ENCODE assay signal across 21 cellular contexts in genomic region chr2:180184506-180184905, GRCh38.
DNase-seq lines count a peak whose midpoint lies in the region; ATAC-seq and TF ChIP-seq lines count a peak whose summit lies in the region.
"Had no signal": no experiment of that assay in that cellular context is flagged by ENCODE, and none has a peak within 500 bp of the region (broad histone marks: within the 10 kb centered on the region; RNA-seq: fewer than 3 reads in every experiment).

No MANE protein-coding gene starts in this region.

- peak; percentile 91 for ATAC-seq in RWPE2 (ENCODE audit: low read depth)
- peak; percentile 75 for ATAC-seq in esophagus mucosa
- ATAC-seq in HG03354 (IDR thresholded peaks at IDR 0.05; ENCODE audit: poor library complexity, severe bottlenecking, unreplicated experiment), result no peak
- ATAC-seq: activated CD8-positive, alpha-beta T cell treated with anti-CD3 and anti-CD28 coated beads for 36 hours had no signal

- H3K27me3 ChIP-seq in RWPE2 (ENCODE audit: insufficient read depth, poor library complexity, severe bottlenecking) (no peaks in the 10 kb centered on the region), adrenal gland (no peaks in the 10 kb centered on the region), osteoblast (ENCODE audit: insufficient read depth, low read length) (no peaks in the 10 kb centered on the region)
- H3K27me3 ChIP-seq: ascending aorta, colonic mucosa, neutrophil, testis had no signal

- H3K4me3 ChIP-seq in RWPE2 (ENCODE audit: severe bottlenecking), result no peak overlapping the region
- H3K4me3 ChIP-seq in adrenal gland, result no peak overlapping the region
- no peak overlapping the region for H3K4me3 ChIP-seq in osteoblast (ENCODE audit: insufficient read depth, low read length)
- H3K4me3 ChIP-seq: ascending aorta, colonic mucosa, testis had no signal

- no peak overlapping the region for H3K4me2 ChIP-seq in osteoblast (ENCODE audit: insufficient read depth, low read length)

- TF ChIP-seq CTCF in RWPE2 (IDR thresholded peaks at IDR 0.05; ENCODE audit: poor library complexity, severe bottlenecking) (no peak), adrenal gland (IDR thresholded peaks at IDR 0.05) (no peak), osteoblast (IDR thresholded peaks at IDR 0.05; ENCODE audit: extremely low read depth, low read depth, low read length) (no peak)

- TF ChIP-seq POLR2A in adrenal gland (IDR thresholded peaks at IDR 0.05), result no peak

- H4K20me1 ChIP-seq in osteoblast (ENCODE audit: insufficient read depth, low read length), result no peaks in the 10 kb centered on the region

- no peak overlapping the region for H2AFZ ChIP-seq in osteoblast (ENCODE audit: low read length)

- WGBS in adrenal gland, 4 donors, result 72 to 86% (median 77%) methylated on average over 2 of the region's 2 CpGs

- peaks cover 21% of the 10 kb centered on the region for H3K4me1 ChIP-seq in RWPE2 (ENCODE audit: insufficient read depth, poor library complexity, severe bottlenecking)
- H3K4me1 ChIP-seq in adrenal gland (replicated peaks in 1 of 2), result no peaks in the 10 kb centered on the region
- H3K4me1 ChIP-seq in osteoblast (ENCODE audit: insufficient read depth, low read length), result no peaks in the 10 kb centered on the region
- H3K4me1 ChIP-seq: ascending aorta, colonic mucosa, testis had no signal

- H3K36me3 ChIP-seq in RWPE2 (ENCODE audit: low read depth) (no peaks in the 10 kb centered on the region), adrenal gland (replicated peaks in 1 of 2) (no peaks in the 10 kb centered on the region), osteoblast (ENCODE audit: insufficient read depth, low read length) (no peaks in the 10 kb centered on the region)
- H3K36me3 ChIP-seq: ascending aorta, colonic mucosa, neutrophil had no signal

- DNase-seq in ELR (ENCODE audit: low read depth) (peak; percentile 15), RWPE2 (ENCODE audit: low spot score) (no peak), kidney tubule cell (ENCODE audit: low spot score) (peak; percentile 44), KBM-7 (no peak), adrenal gland (no peak), osteoblast (ENCODE audit: insufficient read length, low spot score, missing footprints) (no peak)
- DNase-seq: ACHN; activated CD8-positive, alpha-beta T cell treated with anti-CD3 and anti-CD28 coated beads for 36 hours; activated naive CD4-positive, alpha-beta T cell treated with Interleukin-2 at 50 U/mL for 16 hours; activated T-cell treated with anti-CD3 and anti-CD28 coated beads, Interleukin-2, amount 50 U/mL, for 24 hours; colonic mucosa; Kasumi-1; NCI-H1105 treated with DMSO at 0.1 percent for 48 hours; NCI-H526 treated with DMSO at 0.1 percent for 48 hours; stimulated activated CD4-positive, alpha-beta T cell treated with anti-CD3 and anti-CD28 coated beads, Interleukin-15, amount 100 ng/mL, for 24 hours; testis had no signal

- no peaks in the 10 kb centered on the region for H3K79me2 ChIP-seq in osteoblast (ENCODE audit: insufficient read depth, low read length)

- H3K9me3 ChIP-seq in RWPE2 (ENCODE audit: severe bottlenecking), result no peaks in the 10 kb centered on the region
- no peaks in the 10 kb centered on the region for H3K9me3 ChIP-seq in adrenal gland (replicated peaks in 1 of 3)
- no peaks in the 10 kb centered on the region for H3K9me3 ChIP-seq in osteoblast (ENCODE audit: low read depth, low read length)
- H3K9me3 ChIP-seq: ascending aorta, colonic mucosa, neutrophil, testis had no signal

- in situ Hi-C loops in KBM-7 (cut with MboI; ENCODE audit: low pct_unique_long_range_greater_than_20kb, low sequenced_read_pairs), result no loop called here

- H3K27ac ChIP-seq in RWPE2 (ENCODE audit: poor library complexity, severe bottlenecking) (peak overlapping the region; percentile 83), adrenal gland (no peak overlapping the region), osteoblast (ENCODE audit: low read depth, low read length) (no peak overlapping the region)
- H3K27ac ChIP-seq: ascending aorta, colonic mucosa, neutrophil, testis, VCaP had no signal

- intact Hi-C loops in adrenal gland (cut with DNase I), result no loop called here

Comparison
In these comparisons a context has a peak if more than half of its experiments do, and no peak if none do; other contexts are left out.
1. DNase-seq: peak in ELR (single experiment) and kidney tubule cell (single experiment); none in RWPE2 (single experiment), KBM-7 (single experiment), adrenal gland (0 of 7) and osteoblast (single experiment).